In the genomic region with DNA sequence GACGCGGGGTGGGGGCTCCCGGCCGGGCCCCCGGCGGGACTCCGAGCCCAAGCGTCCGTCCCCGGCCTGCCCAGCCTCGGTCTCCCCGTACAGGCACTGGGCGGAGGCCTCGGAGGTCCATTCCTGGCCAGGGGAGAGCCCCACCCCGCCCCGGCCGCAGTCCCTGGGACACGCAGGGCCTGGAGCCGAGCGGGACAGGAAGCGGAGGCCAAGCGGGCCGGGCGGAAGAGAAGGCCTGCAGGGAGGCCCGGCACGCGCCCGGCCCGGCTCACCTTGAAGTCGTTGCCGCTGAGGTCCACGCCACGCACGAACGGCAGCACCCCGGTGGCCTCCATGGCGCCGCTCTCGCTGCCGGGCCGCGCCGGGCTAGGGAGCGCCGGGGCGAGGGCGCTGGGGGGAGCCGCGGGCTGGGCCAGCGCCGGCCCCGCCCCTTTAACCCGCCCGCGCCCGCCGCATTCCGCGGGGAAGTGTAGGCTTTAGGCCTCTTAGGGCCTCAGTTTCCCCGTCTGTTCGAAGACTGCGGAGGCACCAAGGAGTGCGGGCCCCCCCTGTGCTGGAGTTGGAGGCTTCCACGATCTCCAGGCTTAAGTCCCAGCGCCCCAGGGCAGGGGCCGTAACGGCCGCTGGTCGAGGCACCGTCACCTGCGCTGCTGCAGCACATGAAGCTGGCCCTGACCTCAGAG, we compare ENCODE assay signal across 1 cellular context.
TF ChIP-seq lines count a peak whose summit lies in the region.

A gene (minus strand): TSS at position 383 of the 683 bp plus-strand sequence. CDS start 48 bp downstream, at position 335.

TF ChIP-seq in HEK293, 187 proteins besides CTCF, POLR2A, EP300 and RAD21 (continued from another document and continues in another):
- TF ChIP-seq, protein P1, sequence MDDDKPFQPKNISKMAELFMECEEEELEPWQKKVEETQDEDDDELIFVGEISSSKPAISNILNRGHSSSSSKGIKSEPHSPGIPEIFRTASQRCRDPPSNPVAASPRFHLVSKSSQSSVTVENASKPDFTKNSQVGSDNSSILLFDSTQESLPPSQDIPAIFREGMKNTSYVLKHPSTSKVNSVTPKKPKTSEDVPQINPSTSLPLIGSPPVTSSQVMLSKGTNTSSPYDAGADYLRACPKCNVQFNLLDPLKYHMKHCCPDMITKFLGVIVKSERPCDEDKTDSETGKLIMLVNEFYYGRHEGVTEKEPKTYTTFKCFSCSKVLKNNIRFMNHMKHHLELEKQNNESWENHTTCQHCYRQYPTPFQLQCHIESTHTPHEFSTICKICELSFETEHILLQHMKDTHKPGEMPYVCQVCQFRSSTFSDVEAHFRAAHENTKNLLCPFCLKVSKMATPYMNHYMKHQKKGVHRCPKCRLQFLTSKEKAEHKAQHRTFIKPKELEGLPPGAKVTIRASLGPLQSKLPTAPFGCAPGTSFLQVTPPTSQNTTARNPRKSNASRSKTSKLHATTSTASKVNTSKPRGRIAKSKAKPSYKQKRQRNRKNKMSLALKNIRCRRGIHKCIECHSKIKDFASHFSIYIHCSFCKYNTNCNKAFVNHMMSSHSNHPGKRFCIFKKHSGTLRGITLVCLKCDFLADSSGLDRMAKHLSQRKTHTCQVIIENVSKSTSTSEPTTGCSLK (tag by site-specific recombination; IDR thresholded peaks at IDR 0.05) = no peak
- no peak for TF ChIP-seq MEIS1 (CRISPR knock-in tag; IDR thresholded peaks at IDR 0.05; ENCODE audit: borderline replicate concordance)
- TF ChIP-seq, protein P2, sequence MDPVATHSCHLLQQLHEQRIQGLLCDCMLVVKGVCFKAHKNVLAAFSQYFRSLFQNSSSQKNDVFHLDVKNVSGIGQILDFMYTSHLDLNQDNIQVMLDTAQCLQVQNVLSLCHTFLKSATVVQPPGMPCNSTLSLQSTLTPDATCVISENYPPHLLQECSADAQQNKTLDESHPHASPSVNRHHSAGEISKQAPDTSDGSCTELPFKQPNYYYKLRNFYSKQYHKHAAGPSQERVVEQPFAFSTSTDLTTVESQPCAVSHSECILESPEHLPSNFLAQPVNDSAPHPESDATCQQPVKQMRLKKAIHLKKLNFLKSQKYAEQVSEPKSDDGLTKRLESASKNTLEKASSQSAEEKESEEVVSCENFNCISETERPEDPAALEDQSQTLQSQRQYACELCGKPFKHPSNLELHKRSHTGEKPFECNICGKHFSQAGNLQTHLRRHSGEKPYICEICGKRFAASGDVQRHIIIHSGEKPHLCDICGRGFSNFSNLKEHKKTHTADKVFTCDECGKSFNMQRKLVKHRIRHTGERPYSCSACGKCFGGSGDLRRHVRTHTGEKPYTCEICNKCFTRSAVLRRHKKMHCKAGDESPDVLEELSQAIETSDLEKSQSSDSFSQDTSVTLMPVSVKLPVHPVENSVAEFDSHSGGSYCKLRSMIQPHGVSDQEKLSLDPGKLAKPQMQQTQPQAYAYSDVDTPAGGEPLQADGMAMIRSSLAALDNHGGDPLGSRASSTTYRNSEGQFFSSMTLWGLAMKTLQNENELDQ (tag by site-specific recombination; IDR thresholded peaks at IDR 0.05; ENCODE audit: low read depth) = no peak
- TF ChIP-seq SETDB1 (IDR thresholded peaks at IDR 0.05; ENCODE audit: insufficient read length, low read length) = no peak
- TF ChIP-seq, protein P3, sequence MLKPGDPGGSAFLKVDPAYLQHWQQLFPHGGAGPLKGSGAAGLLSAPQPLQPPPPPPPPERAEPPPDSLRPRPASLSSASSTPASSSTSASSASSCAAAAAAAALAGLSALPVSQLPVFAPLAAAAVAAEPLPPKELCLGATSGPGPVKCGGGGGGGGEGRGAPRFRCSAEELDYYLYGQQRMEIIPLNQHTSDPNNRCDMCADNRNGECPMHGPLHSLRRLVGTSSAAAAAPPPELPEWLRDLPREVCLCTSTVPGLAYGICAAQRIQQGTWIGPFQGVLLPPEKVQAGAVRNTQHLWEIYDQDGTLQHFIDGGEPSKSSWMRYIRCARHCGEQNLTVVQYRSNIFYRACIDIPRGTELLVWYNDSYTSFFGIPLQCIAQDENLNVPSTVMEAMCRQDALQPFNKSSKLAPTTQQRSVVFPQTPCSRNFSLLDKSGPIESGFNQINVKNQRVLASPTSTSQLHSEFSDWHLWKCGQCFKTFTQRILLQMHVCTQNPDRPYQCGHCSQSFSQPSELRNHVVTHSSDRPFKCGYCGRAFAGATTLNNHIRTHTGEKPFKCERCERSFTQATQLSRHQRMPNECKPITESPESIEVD (tag by site-specific recombination; IDR thresholded peaks at IDR 0.05) = no peak
- TF ChIP-seq ZNF830 (tag by site-specific recombination; IDR thresholded peaks at IDR 0.05; ENCODE audit: low read depth) = no peak
- peak; percentile 50 for TF ChIP-seq SP3 (tag by site-specific recombination; IDR thresholded peaks at IDR 0.05)
- TF ChIP-seq ZNF548 (tag by site-specific recombination; IDR thresholded peaks at IDR 0.05) = no peak
- TF ChIP-seq, protein P4, sequence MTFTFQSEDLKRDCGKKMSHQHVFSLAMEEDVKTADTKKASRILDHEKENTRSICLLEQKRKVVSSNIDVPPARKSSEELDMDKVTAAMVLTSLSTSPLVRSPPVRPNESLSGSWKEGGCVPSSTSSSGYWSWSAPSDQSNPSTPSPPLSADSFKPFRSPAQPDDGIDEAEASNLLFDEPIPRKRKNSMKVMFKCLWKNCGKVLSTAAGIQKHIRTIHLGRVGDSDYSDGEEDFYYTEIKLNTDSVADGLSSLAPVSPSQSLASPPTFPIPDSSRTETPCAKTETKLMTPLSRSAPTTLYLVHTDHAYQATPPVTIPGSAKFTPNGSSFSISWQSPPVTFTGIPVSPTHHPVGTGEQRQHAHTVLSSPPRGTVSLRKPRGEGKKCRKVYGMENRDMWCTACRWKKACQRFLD (tag by site-specific recombination; IDR thresholded peaks at IDR 0.05) = 0 out of 2 replicates have a peak, but pooled peaks have one; percentile 50
- peak; percentile 51; the same call in 1 of the 2 replicates for TF ChIP-seq ZNF76 (tag by site-specific recombination; IDR thresholded peaks at IDR 0.05; ENCODE audit: borderline replicate concordance, low read depth)
- TF ChIP-seq, protein P5, sequence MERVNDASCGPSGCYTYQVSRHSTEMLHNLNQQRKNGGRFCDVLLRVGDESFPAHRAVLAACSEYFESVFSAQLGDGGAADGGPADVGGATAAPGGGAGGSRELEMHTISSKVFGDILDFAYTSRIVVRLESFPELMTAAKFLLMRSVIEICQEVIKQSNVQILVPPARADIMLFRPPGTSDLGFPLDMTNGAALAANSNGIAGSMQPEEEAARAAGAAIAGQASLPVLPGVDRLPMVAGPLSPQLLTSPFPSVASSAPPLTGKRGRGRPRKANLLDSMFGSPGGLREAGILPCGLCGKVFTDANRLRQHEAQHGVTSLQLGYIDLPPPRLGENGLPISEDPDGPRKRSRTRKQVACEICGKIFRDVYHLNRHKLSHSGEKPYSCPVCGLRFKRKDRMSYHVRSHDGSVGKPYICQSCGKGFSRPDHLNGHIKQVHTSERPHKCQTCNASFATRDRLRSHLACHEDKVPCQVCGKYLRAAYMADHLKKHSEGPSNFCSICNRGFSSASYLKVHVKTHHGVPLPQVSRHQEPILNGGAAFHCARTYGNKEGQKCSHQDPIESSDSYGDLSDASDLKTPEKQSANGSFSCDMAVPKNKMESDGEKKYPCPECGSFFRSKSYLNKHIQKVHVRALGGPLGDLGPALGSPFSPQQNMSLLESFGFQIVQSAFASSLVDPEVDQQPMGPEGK (tag by site-specific recombination; IDR thresholded peaks at IDR 0.05) = peak; percentile 89
- TF ChIP-seq ZNF530 (tag by site-specific recombination; IDR thresholded peaks at IDR 0.05; ENCODE audit: low read depth) = no peak
- TF ChIP-seq, protein P6, sequence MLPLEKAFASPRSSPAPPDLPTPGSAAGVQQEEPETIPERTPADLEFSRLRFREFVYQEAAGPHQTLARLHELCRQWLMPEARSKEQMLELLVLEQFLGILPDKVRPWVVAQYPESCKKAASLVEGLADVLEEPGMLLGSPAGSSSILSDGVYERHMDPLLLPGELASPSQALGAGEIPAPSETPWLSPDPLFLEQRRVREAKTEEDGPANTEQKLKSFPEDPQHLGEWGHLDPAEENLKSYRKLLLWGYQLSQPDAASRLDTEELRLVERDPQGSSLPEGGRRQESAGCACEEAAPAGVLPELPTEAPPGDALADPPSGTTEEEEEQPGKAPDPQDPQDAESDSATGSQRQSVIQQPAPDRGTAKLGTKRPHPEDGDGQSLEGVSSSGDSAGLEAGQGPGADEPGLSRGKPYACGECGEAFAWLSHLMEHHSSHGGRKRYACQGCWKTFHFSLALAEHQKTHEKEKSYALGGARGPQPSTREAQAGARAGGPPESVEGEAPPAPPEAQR (tag by site-specific recombination; IDR thresholded peaks at IDR 0.05) = no peak
- TF ChIP-seq YY2 (tag by site-specific recombination; IDR thresholded peaks at IDR 0.05) = 0 out of 2 replicates have a peak, but pooled peaks have one; percentile 8
- no peak for TF ChIP-seq ZNF350 (tag by site-specific recombination; IDR thresholded peaks at IDR 0.05)
- TF ChIP-seq, protein P7, sequence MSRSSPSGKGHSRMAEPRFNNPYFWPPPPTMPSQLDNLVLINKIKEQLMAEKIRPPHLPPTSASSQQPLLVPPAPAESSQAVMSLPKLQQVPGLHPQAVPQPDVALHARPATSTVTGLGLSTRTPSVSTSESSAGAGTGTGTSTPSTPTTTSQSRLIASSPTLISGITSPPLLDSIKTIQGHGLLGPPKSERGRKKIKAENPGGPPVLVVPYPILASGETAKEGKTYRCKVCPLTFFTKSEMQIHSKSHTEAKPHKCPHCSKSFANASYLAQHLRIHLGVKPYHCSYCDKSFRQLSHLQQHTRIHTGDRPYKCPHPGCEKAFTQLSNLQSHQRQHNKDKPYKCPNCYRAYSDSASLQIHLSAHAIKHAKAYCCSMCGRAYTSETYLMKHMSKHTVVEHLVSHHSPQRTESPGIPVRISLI (tag by site-specific recombination; IDR thresholded peaks at IDR 0.05) = no peak
- TF ChIP-seq KLF16 (tag by site-specific recombination; IDR thresholded peaks at IDR 0.05) = 0 out of 2 replicates have a peak, but pooled peaks have one; percentile 12
- TF ChIP-seq ZNF114 (tag by site-specific recombination; IDR thresholded peaks at IDR 0.05) = no peak
- TF ChIP-seq ZNF223 (tag by site-specific recombination; IDR thresholded peaks at IDR 0.05) = no peak
- TF ChIP-seq ZNF174 (tag by site-specific recombination; IDR thresholded peaks at IDR 0.05) = no peak
- no peak for TF ChIP-seq ZNF791 (tag by site-specific recombination; IDR thresholded peaks at IDR 0.05)
- TF ChIP-seq ZNF629 (tag by site-specific recombination; IDR thresholded peaks at IDR 0.05) = 0 out of 2 replicates have a peak, but pooled peaks have one; percentile 40
- no peak for TF ChIP-seq RBAK (tag by site-specific recombination; IDR thresholded peaks at IDR 0.05)
- TF ChIP-seq ZNF311 (tag by site-specific recombination; IDR thresholded peaks at IDR 0.05; ENCODE audit: borderline replicate concordance) = no peak
- no peak for TF ChIP-seq ZNF366 (tag by site-specific recombination; conservative IDR thresholded peaks at IDR 0.05)
- TF ChIP-seq ZNF394 (tag by site-specific recombination; IDR thresholded peaks at IDR 0.05; ENCODE audit: borderline replicate concordance) = no peak
- 0 out of 2 replicates have a peak, but pooled peaks have one; percentile 18 for TF ChIP-seq ZNF660 (tag by site-specific recombination; IDR thresholded peaks at IDR 0.05)
- TF ChIP-seq ZFHX2 (tag by site-specific recombination; conservative IDR thresholded peaks at IDR 0.05) = no peak; the same call in 1 of the 2 replicates
- TF ChIP-seq ZSCAN30 (tag by site-specific recombination; IDR thresholded peaks at IDR 0.05) = peak; percentile 35
- TF ChIP-seq ZNF610 (tag by site-specific recombination; IDR thresholded peaks at IDR 0.05; ENCODE audit: borderline replicate concordance) = peak; percentile 51; the same call in 1 of the 2 replicates
- no peak for TF ChIP-seq ZNF621 (tag by site-specific recombination; IDR thresholded peaks at IDR 0.05)
- peak; percentile 86 for TF ChIP-seq ZBTB20 (tag by site-specific recombination; IDR thresholded peaks at IDR 0.05)
- TF ChIP-seq ZNF792 (tag by site-specific recombination; IDR thresholded peaks at IDR 0.05) = no peak
- peak; percentile 28; the same call in 1 of the 2 replicates for TF ChIP-seq GLIS1 (tag by site-specific recombination; IDR thresholded peaks at IDR 0.05)
- 0 out of 2 replicates have a peak, but pooled peaks have one; percentile 27 for TF ChIP-seq SP7 (tag by site-specific recombination; IDR thresholded peaks at IDR 0.05)
- TF ChIP-seq KLF7 (tag by site-specific recombination; IDR thresholded peaks at IDR 0.05; ENCODE audit: borderline replicate concordance) = 0 out of 2 replicates have a peak, but pooled peaks have one; percentile 16
- no peak for TF ChIP-seq ZNF175 (tag by site-specific recombination; IDR thresholded peaks at IDR 0.05)
- no peak for TF ChIP-seq ZBTB21 (tag by site-specific recombination; IDR thresholded peaks at IDR 0.05)
- no peak for TF ChIP-seq ZNF426 (tag by site-specific recombination; IDR thresholded peaks at IDR 0.05)
- TF ChIP-seq BCL11B (tag by site-specific recombination; IDR thresholded peaks at IDR 0.05; ENCODE audit: low read depth) = peak; percentile 79
- TF ChIP-seq ZNF510 (tag by site-specific recombination; IDR thresholded peaks at IDR 0.05; ENCODE audit: insufficient replicate concordance) = no peak
- no peak for TF ChIP-seq ZNF623 (tag by site-specific recombination; IDR thresholded peaks at IDR 0.05)
- TF ChIP-seq ZNF214 (tag by site-specific recombination; IDR thresholded peaks at IDR 0.05; ENCODE audit: borderline replicate concordance) = no peak
- TF ChIP-seq SCRT2 (tag by site-specific recombination; IDR thresholded peaks at IDR 0.05) = no peak
- TF ChIP-seq, protein P8, sequence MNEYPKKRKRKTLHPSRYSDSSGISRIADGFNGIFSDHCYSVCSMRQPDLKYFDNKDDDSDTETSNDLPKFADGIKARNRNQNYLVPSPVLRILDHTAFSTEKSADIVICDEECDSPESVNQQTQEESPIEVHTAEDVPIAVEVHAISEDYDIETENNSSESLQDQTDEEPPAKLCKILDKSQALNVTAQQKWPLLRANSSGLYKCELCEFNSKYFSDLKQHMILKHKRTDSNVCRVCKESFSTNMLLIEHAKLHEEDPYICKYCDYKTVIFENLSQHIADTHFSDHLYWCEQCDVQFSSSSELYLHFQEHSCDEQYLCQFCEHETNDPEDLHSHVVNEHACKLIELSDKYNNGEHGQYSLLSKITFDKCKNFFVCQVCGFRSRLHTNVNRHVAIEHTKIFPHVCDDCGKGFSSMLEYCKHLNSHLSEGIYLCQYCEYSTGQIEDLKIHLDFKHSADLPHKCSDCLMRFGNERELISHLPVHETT (tag by site-specific recombination; IDR thresholded peaks at IDR 0.05) = no peak
- no peak for TF ChIP-seq MZF1 (tag by site-specific recombination; IDR thresholded peaks at IDR 0.05; ENCODE audit: borderline replicate concordance)
- TF ChIP-seq, protein P9, sequence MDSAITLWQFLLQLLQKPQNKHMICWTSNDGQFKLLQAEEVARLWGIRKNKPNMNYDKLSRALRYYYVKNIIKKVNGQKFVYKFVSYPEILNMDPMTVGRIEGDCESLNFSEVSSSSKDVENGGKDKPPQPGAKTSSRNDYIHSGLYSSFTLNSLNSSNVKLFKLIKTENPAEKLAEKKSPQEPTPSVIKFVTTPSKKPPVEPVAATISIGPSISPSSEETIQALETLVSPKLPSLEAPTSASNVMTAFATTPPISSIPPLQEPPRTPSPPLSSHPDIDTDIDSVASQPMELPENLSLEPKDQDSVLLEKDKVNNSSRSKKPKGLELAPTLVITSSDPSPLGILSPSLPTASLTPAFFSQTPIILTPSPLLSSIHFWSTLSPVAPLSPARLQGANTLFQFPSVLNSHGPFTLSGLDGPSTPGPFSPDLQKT (IDR thresholded peaks at IDR 0.05; ENCODE audit: borderline replicate concordance, low read depth, low read length) = no peak
- TF ChIP-seq WT1 (tag by site-specific recombination; IDR thresholded peaks at IDR 0.05) = no peak
- TF ChIP-seq ZNF112 (tag by site-specific recombination; IDR thresholded peaks at IDR 0.05) = no peak
- no peak for TF ChIP-seq ZNF211 (tag by site-specific recombination; IDR thresholded peaks at IDR 0.05; ENCODE audit: low read depth)
- TF ChIP-seq ZNF423 (tag by site-specific recombination; IDR thresholded peaks at IDR 0.05) = no peak
- TF ChIP-seq ZNF248 (tag by site-specific recombination; IDR thresholded peaks at IDR 0.05) = no peak
